Comparison of ENCODE assay signal across 8 cellular contexts in genomic region chr2:224442092-224442999, GRCh38. TPM values are rescaled to one million over a fixed set of nuclear protein-coding genes. Genes with fewer than 3 reads are reported as not detected.
DNase-seq lines count a peak whose midpoint lies in the region; ATAC-seq, FAIRE-seq and TF ChIP-seq lines count a peak whose summit lies in the region.

No MANE protein-coding gene starts in this region.

- no peak overlapping the region for H3K27ac ChIP-seq in pancreas

- H3K4me1 ChIP-seq in pancreas, result no peaks in the 10 kb centered on the region

- no peak for TF ChIP-seq CTCF in epithelial cell of proximal tubule (conservative IDR thresholded peaks at IDR 0.05; ENCODE audit: low read depth, low read length)
- TF ChIP-seq CTCF in pancreas (IDR thresholded peaks at IDR 0.05), result no peak
- no peak for TF ChIP-seq CTCF in D721Med (IDR thresholded peaks at IDR 0.05; ENCODE audit: insufficient read depth, missing control alignments)

- WGBS in pancreas, 2 donors, result 4% methylated on average over 60 to 85 of the region's 85 CpGs

- ATAC-seq in Right ventricle myocardium inferior, result peak; percentile 28
- ATAC-seq in pancreas, result peak; percentile 59 to 83 (median 72)

- DNase-seq in Right ventricle myocardium inferior (ENCODE audit: missing footprints), result no peak
- no peak for DNase-seq in cardiac septum (ENCODE audit: low spot score)
- DNase-seq in NOMO-1 treated with dmso at 0.1 percent for 144 hours (lab: John Stamatoyannopoulos, UW; ENCODE audit: unreplicated experiment), result peak; percentile 43
- no peak for DNase-seq in epithelial cell of proximal tubule (ENCODE audit: low read depth)
- DNase-seq in pancreas, result peak in 4 of 6 donors; percentile 12 to 78 (median 54)
- DNase-seq in NCI-H1694 treated with DMSO at 0.1 percent for 48 hours (lab: John Stamatoyannopoulos, UW), result no peak
- DNase-seq in NCI-H226, result no peak
- no peak for DNase-seq in D721Med (ENCODE audit: insufficient read length, low spot score)

- FAIRE-seq in pancreas (lab: Jason Lieb, UNC) (no peak), D721Med (lab: Jason Lieb, UNC) (no peak)

- H3K4me3 ChIP-seq in epithelial cell of proximal tubule (ENCODE audit: low read depth, low read length) (peak overlapping the region; percentile 76), pancreas (peak overlapping the region; percentile 29 to 66 (median 40))

- no peaks in the 10 kb centered on the region for H3K36me3 ChIP-seq in pancreas

- no peaks in the 10 kb centered on the region for H3K9me3 ChIP-seq in pancreas

- no peaks in the 10 kb centered on the region for H3K27me3 ChIP-seq in pancreas

- intact Hi-C loops in Right ventricle myocardium inferior (cut with DNase I), result no loop called here
- intact Hi-C loops in cardiac septum (cut with DNase I), result no loop called here
- intact Hi-C loops in pancreas (cut with DNase I), result no loop called here

RNA-seq across cellular contexts. Expression of gene FAM124B, which starts 40.4 kb away (rescaled TPM):
- total RNA-seq in Right ventricle myocardium inferior (1.9 TPM), cardiac septum (1.9 TPM), epithelial cell of proximal tubule (0.07 TPM in 1 of 2 replicates, not detected in the other), pancreas (under 1 TPM in 5 of 6 donors, not detected in 1; 0.09 to 0.78 (median 0.42) TPM)
- under 1 TPM; 0.15 to 0.26 TPM for polyA plus RNA-seq in pancreas

Comparison
In these comparisons a context has a peak if more than half of its experiments do, and no peak if none do; other contexts are left out.
1. DNase-seq: peak in NOMO-1 treated with dmso at 0.1 percent for 144 hours (single experiment) and pancreas (4 of 6); none in Right ventricle myocardium inferior (single experiment), cardiac septum (single experiment), epithelial cell of proximal tubule (single experiment), NCI-H1694 treated with DMSO at 0.1 percent for 48 hours (single experiment), NCI-H226 (single experiment) and D721Med (single experiment).